In genomic region chr10:78972947-78973900, GRCh38 we compare ENCODE assay signal across 1 cellular context.
A peak's percentile ranks its signal among the peaks of the same experiment; 100 is the strongest.
TF ChIP-seq lines count a peak whose summit lies in the region.

No MANE protein-coding gene starts in this region.

TF ChIP-seq in K562, 482 proteins besides CTCF, POLR2A, EP300 and RAD21 (continued from another document and continues in another):
- TF ChIP-seq ZNF318 (IDR thresholded peaks at IDR 0.05; ENCODE audit: borderline replicate concordance in 1 of 2, low read depth in 1 of 2) (peak in 1 of 2 experiments; percentile 83; a peak in 1 of 4 replicates), SMARCE1 (IDR thresholded peaks at IDR 0.05) (peak; percentile 82), L3MBTL2 (IDR thresholded peaks at IDR 0.05) (peak; percentile 82; the same call in 1 of the 2 replicates), EWSR1 (IDR thresholded peaks at IDR 0.05; ENCODE audit: borderline replicate concordance, low read depth, partially characterized antibody) (no peak), FOXJ2 (tag; IDR thresholded peaks at IDR 0.05) (peak; percentile 89), ZBTB2 (IDR thresholded peaks at IDR 0.05) (peak; percentile 76; the same call in 1 of the 2 replicates), IRF1 (CRISPR knock-in tag; IDR thresholded peaks at IDR 0.05; ENCODE audit: borderline replicate concordance) (peak; percentile 65; the same call in 1 of the 2 replicates), ZNF583 (CRISPR knock-in tag; IDR thresholded peaks at IDR 0.05) (peak; percentile 86), TGIF2 (CRISPR knock-in tag; IDR thresholded peaks at IDR 0.05) (0 out of 2 replicates have a peak, but pooled peaks have one; percentile 25), ARID3B (CRISPR knock-in tag; IDR thresholded peaks at IDR 0.05; ENCODE audit: borderline replicate concordance) (peak; percentile 88), ZBTB11 (CRISPR knock-in tag; IDR thresholded peaks at IDR 0.05) (peak in 2 of 3 experiments; percentile 33 to 44; a peak in 2 of 6 replicates), TAF1 (IDR thresholded peaks at IDR 0.05; ENCODE audit: control insufficient read depth, extremely low read depth, insufficient read depth, low read length, severe bottlenecking) (peak; percentile 73), FOXK1 (CRISPR knock-in tag; IDR thresholded peaks at IDR 0.05; ENCODE audit: borderline replicate concordance) (peak; percentile 70; the same call in 1 of the 2 replicates), NR3C1 (CRISPR knock-in tag; IDR thresholded peaks at IDR 0.05) (peak; percentile 46; the same call in 1 of the 2 replicates), MBD2 (IDR thresholded peaks at IDR 0.05; ENCODE audit: borderline replicate concordance, low read depth) (0 out of 2 replicates have a peak, but pooled peaks have one; percentile 12), PKNOX1 (IDR thresholded peaks at IDR 0.05) (peak; percentile 96), NFATC3 (IDR thresholded peaks at IDR 0.05) (peak; percentile 54; the same call in 1 of the 2 replicates), NKRF (IDR thresholded peaks at IDR 0.05; ENCODE audit: borderline replicate concordance) (peak; percentile 85), SP1 (CRISPR knock-in tag; IDR thresholded peaks at IDR 0.05) (peak; percentile 62), MYC (IDR thresholded peaks at IDR 0.05; ENCODE audit: low read depth, low read length) (peak; percentile 49), MYC (CRISPR knock-in tag; IDR thresholded peaks at IDR 0.05; ENCODE audit: borderline replicate concordance, low read depth) (peak; percentile 80; the same call in 1 of the 2 replicates), ETS2 (tag; IDR thresholded peaks at IDR 0.05; ENCODE audit: borderline replicate concordance, poor library complexity, severe bottlenecking) (peak; percentile 78), MTA3 (IDR thresholded peaks at IDR 0.05; ENCODE audit: borderline replicate concordance) (peak; percentile 66; the same call in 1 of the 2 replicates), E2F1 (CRISPR knock-in tag; IDR thresholded peaks at IDR 0.05) (peak; percentile 63; the same call in 1 of the 2 replicates), ZNF586 (CRISPR knock-in tag; conservative IDR thresholded peaks at IDR 0.05) (peak; percentile 47; the same call in 1 of the 2 replicates), KLF13 (tag; IDR thresholded peaks at IDR 0.05; ENCODE audit: borderline replicate concordance, low read depth) (peak; percentile 89; the same call in 1 of the 2 replicates), RBM34 (IDR thresholded peaks at IDR 0.05; ENCODE audit: borderline replicate concordance, insufficient read depth, low read length) (no peak), ZNF197 (CRISPR knock-in tag; IDR thresholded peaks at IDR 0.05; ENCODE audit: low read depth) (peak; percentile 10; the same call in 1 of the 2 replicates), ELF1 (tag; IDR thresholded peaks at IDR 0.05) (peak; percentile 71), SIN3B (IDR thresholded peaks at IDR 0.05; ENCODE audit: low read depth) (no peak; the same call in 1 of the 2 replicates), DMBX1 (CRISPR knock-in tag; IDR thresholded peaks at IDR 0.05; ENCODE audit: borderline replicate concordance) (peak; percentile 81; the same call in 1 of the 2 replicates), PCBP1 (IDR thresholded peaks at IDR 0.05; ENCODE audit: low read depth, low read length, poor library complexity, severe bottlenecking) (peak; percentile 63), GABPA (tag; conservative IDR thresholded peaks at IDR 0.05; ENCODE audit: low read depth) (peak; percentile 73), SMAD2 (IDR thresholded peaks at IDR 0.05; ENCODE audit: low read depth, low read length) (no peak), MCM7 (IDR thresholded peaks at IDR 0.05) (no peak), HLTF (IDR thresholded peaks at IDR 0.05) (peak; percentile 65; the same call in 1 of the 2 replicates), ZNF668 (CRISPR knock-in tag; IDR thresholded peaks at IDR 0.05) (peak; percentile 75; the same call in 1 of the 2 replicates)
